In genomic region chr10:6224781-6225180, GRCh38 we compare ENCODE assay signal across 2 cellular contexts.
TF ChIP-seq lines count a peak whose summit lies in the region.

No MANE protein-coding gene starts in this region.

TF ChIP-seq in SK-N-SH, 30 proteins besides CTCF, POLR2A, EP300 and RAD21 (continued from another document):
- TF ChIP-seq PBX3 (IDR thresholded peaks at IDR 0.05) (no peak), NFIC (IDR thresholded peaks at IDR 0.05; ENCODE audit: borderline replicate concordance) (no peak), FOXM1 (IDR thresholded peaks at IDR 0.05; ENCODE audit: low read depth) (no peak), MXI1 (IDR thresholded peaks at IDR 0.05; ENCODE audit: low read depth, low read length) (no peak), YY1 (IDR thresholded peaks at IDR 0.05; ENCODE audit: low read depth) (no peak), NRF1 (IDR thresholded peaks at IDR 0.05; ENCODE audit: low read depth, low read length) (no peak), EZH2phosphoT487 (IDR thresholded peaks at IDR 0.05; ENCODE audit: borderline replicate concordance, low read depth) (no peak), CHD2 (IDR thresholded peaks at IDR 0.05; ENCODE audit: low read length, partially characterized antibody) (no peak), MEF2A (IDR thresholded peaks at IDR 0.05; ENCODE audit: borderline replicate concordance, low read depth) (no peak), RXRA (IDR thresholded peaks at IDR 0.05; ENCODE audit: borderline replicate concordance, low read depth) (no peak), SMC3 (IDR thresholded peaks at IDR 0.05; ENCODE audit: low read depth, low read length) (no peak), FOSL2 (IDR thresholded peaks at IDR 0.05; ENCODE audit: borderline replicate concordance, low read depth) (no peak), ZBTB33 (IDR thresholded peaks at IDR 0.05; ENCODE audit: borderline replicate concordance, low read depth) (no peak), POLR2AphosphoS5 (IDR thresholded peaks at IDR 0.05; ENCODE audit: low read depth, low read length) (no peak), TCF12 (IDR thresholded peaks at IDR 0.05) (no peak), RFX5 (IDR thresholded peaks at IDR 0.05; ENCODE audit: low read length) (no peak)

TF ChIP-seq in GM23338, 12 proteins besides CTCF, POLR2A, EP300 and RAD21:
- TF ChIP-seq REST (IDR thresholded peaks at IDR 0.05; ENCODE audit: unreplicated experiment) (no peak), JUNB (IDR thresholded peaks at IDR 0.05; ENCODE audit: unreplicated experiment) (no peak), ZNF331 (CRISPR knock-in tag; IDR thresholded peaks at IDR 0.05; ENCODE audit: low read depth) (no peak), CREB1 (CRISPR knock-in tag; IDR thresholded peaks at IDR 0.05; ENCODE audit: low read depth) (no peak), ZNF114 (CRISPR knock-in tag; IDR thresholded peaks at IDR 0.05) (no peak), ETS1 (IDR thresholded peaks at IDR 0.05) (no peak), EZH2 (IDR thresholded peaks at IDR 0.05; ENCODE audit: low read depth, unreplicated experiment) (no peak), POLR2AphosphoS5 (IDR thresholded peaks at IDR 0.05; ENCODE audit: low read depth) (no peak), STAT1 (IDR thresholded peaks at IDR 0.05; ENCODE audit: unreplicated experiment) (no peak), NANOG (IDR thresholded peaks at IDR 0.05; ENCODE audit: borderline replicate concordance) (no peak), EZH2phosphoT487 (IDR thresholded peaks at IDR 0.05; ENCODE audit: unreplicated experiment) (no peak), ZNF462 (CRISPR knock-in tag; IDR thresholded peaks at IDR 0.05) (no peak)
TF ChIP-seq in GM23338: peak in this region for 0.
